In the genomic region with DNA sequence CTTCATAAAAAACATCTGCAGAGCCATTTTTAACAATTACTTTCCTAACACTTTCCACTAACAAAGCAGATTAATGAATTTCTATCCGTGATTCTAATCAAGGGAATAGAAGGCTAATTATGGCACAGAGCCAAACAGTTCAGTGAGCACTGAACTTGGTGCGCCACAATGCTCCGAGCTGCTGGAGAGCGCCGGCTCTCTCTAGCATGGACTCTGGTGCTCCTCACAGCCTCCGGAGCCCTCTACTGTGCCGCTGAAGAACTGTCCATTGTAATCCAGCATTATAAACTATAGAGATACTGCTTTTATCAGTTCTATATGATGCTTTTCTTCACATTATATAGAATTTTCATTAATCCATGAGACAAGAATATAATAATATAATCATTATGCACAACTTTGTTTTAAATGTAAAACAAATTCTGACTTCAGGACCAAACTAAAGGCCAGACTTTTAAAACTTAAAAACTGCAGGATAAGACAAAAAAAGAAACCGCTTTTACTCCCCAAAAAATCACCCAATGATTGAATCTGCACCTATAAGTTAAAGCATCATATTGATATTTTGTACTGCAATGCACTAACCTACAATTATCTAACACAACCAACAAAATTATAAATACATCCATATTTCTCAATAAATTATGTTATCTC, we compare ENCODE assay signal across 1 cellular context.
TF ChIP-seq lines count a peak whose summit lies in the region.

No MANE protein-coding gene starts in this region.

TF ChIP-seq in HepG2, 621 proteins besides CTCF, POLR2A, EP300 and RAD21 (continued from another document and continues in another):
- TF ChIP-seq, protein P1, sequence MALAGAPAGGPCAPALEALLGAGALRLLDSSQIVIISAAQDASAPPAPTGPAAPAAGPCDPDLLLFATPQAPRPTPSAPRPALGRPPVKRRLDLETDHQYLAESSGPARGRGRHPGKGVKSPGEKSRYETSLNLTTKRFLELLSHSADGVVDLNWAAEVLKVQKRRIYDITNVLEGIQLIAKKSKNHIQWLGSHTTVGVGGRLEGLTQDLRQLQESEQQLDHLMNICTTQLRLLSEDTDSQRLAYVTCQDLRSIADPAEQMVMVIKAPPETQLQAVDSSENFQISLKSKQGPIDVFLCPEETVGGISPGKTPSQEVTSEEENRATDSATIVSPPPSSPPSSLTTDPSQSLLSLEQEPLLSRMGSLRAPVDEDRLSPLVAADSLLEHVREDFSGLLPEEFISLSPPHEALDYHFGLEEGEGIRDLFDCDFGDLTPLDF (CRISPR knock-in tag; IDR thresholded peaks at IDR 0.05), result no peak
- TF ChIP-seq, protein P2, sequence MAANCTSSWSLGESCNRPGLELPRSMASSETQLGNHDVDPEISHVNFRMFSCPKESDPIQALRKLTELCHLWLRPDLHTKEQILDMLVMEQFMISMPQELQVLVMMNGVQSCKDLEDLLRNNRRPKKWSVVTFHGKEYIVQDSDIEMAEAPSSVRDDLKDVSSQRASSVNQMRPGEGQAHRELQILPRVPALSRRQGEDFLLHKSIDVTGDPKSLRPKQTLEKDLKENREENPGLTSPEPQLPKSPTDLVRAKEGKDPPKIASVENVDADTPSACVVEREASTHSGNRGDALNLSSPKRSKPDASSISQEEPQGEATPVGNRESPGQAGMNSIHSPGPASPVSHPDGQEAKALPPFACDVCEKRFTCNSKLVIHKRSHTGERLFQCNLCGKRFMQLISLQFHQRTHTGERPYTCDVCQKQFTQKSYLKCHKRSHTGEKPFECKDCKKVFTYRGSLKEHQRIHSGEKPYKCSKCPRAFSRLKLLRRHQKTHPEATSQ (CRISPR knock-in tag; IDR thresholded peaks at IDR 0.05; ENCODE audit: borderline replicate concordance), result peak; percentile 30; the same call in 1 of the 2 replicates
- TF ChIP-seq ZNF790 (CRISPR knock-in tag; IDR thresholded peaks at IDR 0.05; ENCODE audit: borderline replicate concordance), result no peak
- TF ChIP-seq SIX1 (CRISPR knock-in tag; IDR thresholded peaks at IDR 0.05; ENCODE audit: borderline replicate concordance), result no peak
- TF ChIP-seq SOX13 (IDR thresholded peaks at IDR 0.05), result no peak
- 0 out of 4 replicates have a peak, but pooled peaks of 1 of the 2 experiments have one; percentile 19 for TF ChIP-seq SOX13 (CRISPR knock-in tag; conservative IDR thresholded peaks at IDR 0.05 in 1 of 2, IDR thresholded peaks at IDR 0.05 in 1 of 2)
- TF ChIP-seq ZNF263 (CRISPR knock-in tag; IDR thresholded peaks at IDR 0.05), result peak; percentile 85
- 0 out of 2 replicates have a peak, but pooled peaks have one; percentile 27 for TF ChIP-seq FOSL2 (CRISPR knock-in tag; IDR thresholded peaks at IDR 0.05)
- TF ChIP-seq, protein P3, sequence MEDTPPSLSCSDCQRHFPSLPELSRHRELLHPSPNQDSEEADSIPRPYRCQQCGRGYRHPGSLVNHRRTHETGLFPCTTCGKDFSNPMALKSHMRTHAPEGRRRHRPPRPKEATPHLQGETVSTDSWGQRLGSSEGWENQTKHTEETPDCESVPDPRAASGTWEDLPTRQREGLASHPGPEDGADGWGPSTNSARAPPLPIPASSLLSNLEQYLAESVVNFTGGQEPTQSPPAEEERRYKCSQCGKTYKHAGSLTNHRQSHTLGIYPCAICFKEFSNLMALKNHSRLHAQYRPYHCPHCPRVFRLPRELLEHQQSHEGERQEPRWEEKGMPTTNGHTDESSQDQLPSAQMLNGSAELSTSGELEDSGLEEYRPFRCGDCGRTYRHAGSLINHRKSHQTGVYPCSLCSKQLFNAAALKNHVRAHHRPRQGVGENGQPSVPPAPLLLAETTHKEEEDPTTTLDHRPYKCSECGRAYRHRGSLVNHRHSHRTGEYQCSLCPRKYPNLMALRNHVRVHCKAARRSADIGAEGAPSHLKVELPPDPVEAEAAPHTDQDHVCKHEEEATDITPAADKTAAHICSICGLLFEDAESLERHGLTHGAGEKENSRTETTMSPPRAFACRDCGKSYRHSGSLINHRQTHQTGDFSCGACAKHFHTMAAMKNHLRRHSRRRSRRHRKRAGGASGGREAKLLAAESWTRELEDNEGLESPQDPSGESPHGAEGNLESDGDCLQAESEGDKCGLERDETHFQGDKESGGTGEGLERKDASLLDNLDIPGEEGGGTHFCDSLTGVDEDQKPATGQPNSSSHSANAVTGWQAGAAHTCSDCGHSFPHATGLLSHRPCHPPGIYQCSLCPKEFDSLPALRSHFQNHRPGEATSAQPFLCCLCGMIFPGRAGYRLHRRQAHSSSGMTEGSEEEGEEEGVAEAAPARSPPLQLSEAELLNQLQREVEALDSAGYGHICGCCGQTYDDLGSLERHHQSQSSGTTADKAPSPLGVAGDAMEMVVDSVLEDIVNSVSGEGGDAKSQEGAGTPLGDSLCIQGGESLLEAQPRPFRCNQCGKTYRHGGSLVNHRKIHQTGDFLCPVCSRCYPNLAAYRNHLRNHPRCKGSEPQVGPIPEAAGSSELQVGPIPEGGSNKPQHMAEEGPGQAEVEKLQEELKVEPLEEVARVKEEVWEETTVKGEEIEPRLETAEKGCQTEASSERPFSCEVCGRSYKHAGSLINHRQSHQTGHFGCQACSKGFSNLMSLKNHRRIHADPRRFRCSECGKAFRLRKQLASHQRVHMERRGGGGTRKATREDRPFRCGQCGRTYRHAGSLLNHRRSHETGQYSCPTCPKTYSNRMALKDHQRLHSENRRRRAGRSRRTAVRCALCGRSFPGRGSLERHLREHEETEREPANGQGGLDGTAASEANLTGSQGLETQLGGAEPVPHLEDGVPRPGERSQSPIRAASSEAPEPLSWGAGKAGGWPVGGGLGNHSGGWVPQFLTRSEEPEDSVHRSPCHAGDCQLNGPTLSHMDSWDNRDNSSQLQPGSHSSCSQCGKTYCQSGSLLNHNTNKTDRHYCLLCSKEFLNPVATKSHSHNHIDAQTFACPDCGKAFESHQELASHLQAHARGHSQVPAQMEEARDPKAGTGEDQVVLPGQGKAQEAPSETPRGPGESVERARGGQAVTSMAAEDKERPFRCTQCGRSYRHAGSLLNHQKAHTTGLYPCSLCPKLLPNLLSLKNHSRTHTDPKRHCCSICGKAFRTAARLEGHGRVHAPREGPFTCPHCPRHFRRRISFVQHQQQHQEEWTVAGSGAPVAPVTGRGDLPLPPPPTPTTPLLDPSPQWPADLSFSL (CRISPR knock-in tag; IDR thresholded peaks at IDR 0.05), result no peak
- TF ChIP-seq, protein P4, sequence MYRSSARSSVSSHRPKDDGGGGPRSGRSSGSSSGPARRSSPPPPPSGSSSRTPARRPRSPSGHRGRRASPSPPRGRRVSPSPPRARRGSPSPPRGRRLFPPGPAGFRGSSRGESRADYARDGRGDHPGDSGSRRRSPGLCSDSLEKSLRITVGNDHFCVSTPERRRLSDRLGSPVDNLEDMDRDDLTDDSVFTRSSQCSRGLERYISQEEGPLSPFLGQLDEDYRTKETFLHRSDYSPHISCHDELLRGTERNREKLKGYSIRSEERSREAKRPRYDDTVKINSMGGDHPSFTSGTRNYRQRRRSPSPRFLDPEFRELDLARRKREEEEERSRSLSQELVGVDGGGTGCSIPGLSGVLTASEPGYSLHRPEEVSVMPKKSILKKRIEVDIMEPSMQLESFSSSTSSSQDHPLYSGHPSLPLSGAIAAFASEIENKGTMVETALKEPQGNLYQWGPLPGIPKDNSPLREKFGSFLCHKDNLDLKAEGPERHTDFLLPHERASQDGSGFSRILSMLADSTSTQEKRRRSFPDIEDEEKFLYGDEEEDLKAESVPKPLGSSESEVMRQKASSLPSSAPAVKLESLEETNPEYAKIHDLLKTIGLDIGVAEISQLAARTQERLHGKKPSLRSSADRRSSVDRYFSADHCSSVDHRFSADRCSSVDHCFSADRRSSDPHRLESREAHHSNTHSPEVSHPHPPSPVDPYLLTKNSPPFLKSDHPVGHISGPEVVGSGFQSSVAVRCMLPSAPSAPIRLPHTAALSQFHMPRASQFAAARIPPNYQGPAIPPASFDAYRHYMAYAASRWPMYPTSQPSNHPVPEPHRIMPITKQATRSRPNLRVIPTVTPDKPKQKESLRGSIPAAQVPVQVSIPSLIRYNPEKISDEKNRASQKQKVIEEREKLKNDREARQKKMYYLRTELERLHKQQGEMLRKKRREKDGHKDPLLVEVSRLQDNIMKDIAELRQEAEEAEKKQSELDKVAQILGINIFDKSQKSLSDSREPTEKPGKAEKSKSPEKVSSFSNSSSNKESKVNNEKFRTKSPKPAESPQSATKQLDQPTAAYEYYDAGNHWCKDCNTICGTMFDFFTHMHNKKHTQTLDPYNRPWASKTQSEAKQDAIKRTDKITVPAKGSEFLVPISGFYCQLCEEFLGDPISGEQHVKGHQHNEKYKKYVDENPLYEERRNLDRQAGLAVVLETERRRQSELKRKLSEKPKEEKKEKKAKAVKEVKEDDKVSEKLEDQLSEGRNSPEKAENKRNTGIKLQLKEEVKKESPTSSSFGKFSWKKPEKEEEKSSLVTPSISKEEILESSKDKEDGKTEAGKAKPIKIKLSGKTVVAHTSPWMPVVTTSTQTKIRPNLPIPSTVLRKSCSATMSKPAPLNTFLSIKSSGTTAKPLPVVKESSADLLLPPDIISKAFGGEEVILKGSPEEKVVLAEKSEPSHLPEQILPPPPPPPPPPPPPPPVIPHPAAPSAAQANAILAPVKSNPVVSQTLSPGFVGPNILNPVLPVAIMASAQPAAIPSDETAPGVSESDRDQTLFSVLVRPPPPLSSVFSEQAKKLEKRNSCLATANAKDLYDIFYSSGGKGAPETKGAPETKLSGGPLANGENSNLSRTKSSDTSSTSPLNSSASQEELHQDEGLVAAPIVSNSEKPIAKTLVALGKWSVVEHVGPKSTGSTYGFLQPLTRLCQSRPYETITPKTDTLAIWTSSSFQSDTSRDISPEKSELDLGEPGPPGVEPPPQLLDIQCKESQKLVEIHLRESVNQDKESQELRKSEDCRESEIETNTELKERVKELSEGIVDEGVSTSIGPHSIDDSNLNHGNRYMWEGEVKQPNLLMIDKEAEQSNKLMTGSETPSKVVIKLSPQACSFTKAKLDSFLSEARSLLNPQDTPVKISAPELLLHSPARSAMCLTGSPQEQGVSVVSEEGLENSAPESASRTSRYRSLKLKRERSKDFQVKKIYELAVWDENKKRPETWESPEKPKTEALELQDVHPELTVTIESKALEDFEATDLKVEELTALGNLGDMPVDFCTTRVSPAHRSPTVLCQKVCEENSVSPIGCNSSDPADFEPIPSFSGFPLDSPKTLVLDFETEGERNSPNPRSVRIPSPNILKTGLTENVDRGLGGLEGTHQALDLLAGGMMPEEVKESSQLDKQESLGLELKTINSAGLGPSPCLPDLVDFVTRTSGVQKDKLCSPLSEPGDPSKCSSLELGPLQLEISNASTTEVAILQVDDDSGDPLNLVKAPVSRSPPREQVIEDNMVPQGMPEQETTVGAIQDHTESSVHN (CRISPR knock-in tag; IDR thresholded peaks at IDR 0.05), result no peak
- peak; percentile 40 for TF ChIP-seq TEAD3 (CRISPR knock-in tag; optimal IDR thresholded peaks at IDR 0.05; ENCODE audit: borderline replicate concordance)
- TF ChIP-seq ZNF670 (CRISPR knock-in tag; IDR thresholded peaks at IDR 0.05; ENCODE audit: borderline replicate concordance), result no peak
- no peak for TF ChIP-seq RORA (CRISPR knock-in tag; IDR thresholded peaks at IDR 0.05)
- TF ChIP-seq MAF1 (CRISPR knock-in tag; IDR thresholded peaks at IDR 0.05; ENCODE audit: borderline replicate concordance), result no peak
- TF ChIP-seq ZNF343 (CRISPR knock-in tag; IDR thresholded peaks at IDR 0.05), result no peak
- TF ChIP-seq YEATS4 (CRISPR knock-in tag; IDR thresholded peaks at IDR 0.05; ENCODE audit: borderline replicate concordance), result no peak
- TF ChIP-seq, protein P5, sequence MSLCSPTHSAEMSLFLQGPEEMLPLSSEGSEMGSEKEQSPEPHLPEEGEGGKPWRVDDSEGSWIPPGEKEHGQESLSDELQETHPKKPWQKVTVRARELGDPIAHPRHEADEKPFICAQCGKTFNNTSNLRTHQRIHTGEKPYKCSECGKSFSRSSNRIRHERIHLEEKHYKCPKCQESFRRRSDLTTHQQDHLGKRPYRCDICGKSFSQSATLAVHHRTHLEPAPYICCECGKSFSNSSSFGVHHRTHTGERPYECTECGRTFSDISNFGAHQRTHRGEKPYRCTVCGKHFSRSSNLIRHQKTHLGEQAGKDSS (CRISPR knock-in tag; IDR thresholded peaks at IDR 0.05; ENCODE audit: borderline replicate concordance, low read depth), result peak; percentile 92
- TF ChIP-seq, protein P6, sequence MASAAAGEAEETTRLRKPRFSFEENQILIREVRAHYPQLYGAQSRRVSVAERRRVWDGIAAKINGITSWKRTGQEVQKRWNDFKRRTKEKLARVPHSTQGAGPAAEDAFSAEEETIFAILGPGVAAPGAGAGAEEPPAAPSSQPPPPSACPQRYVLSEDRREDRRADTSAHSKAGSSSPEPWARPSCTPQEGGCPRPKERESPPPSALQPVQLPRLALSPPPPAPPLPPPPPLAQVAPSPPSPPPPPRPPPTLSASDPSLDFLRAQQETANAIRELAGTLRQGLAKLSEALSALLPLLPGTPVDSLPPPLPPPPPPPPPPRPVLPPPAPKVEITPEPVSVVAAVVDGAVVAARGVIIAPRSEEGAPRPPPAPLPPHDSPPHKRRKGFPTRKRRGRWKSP (CRISPR knock-in tag; IDR thresholded peaks at IDR 0.05), result no peak
- TF ChIP-seq, protein P7, sequence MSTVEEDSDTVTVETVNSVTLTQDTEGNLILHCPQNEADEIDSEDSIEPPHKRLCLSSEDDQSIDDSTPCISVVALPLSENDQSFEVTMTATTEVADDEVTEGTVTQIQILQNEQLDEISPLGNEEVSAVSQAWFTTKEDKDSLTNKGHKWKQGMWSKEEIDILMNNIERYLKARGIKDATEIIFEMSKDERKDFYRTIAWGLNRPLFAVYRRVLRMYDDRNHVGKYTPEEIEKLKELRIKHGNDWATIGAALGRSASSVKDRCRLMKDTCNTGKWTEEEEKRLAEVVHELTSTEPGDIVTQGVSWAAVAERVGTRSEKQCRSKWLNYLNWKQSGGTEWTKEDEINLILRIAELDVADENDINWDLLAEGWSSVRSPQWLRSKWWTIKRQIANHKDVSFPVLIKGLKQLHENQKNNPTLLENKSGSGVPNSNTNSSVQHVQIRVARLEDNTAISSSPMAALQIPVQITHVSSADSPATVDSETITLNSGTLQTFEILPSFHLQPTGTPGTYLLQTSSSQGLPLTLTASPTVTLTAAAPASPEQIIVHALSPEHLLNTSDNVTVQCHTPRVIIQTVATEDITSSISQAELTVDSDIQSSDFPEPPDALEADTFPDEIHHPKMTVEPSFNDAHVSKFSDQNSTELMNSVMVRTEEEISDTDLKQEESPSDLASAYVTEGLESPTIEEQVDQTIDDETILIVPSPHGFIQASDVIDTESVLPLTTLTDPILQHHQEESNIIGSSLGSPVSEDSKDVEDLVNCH (CRISPR knock-in tag; IDR thresholded peaks at IDR 0.05), result no peak
- no peak for TF ChIP-seq HNRNPL (IDR thresholded peaks at IDR 0.05; ENCODE audit: low read depth, low read length)
- no peak for TF ChIP-seq KDM4B (CRISPR knock-in tag; IDR thresholded peaks at IDR 0.05)
- TF ChIP-seq, protein P8, sequence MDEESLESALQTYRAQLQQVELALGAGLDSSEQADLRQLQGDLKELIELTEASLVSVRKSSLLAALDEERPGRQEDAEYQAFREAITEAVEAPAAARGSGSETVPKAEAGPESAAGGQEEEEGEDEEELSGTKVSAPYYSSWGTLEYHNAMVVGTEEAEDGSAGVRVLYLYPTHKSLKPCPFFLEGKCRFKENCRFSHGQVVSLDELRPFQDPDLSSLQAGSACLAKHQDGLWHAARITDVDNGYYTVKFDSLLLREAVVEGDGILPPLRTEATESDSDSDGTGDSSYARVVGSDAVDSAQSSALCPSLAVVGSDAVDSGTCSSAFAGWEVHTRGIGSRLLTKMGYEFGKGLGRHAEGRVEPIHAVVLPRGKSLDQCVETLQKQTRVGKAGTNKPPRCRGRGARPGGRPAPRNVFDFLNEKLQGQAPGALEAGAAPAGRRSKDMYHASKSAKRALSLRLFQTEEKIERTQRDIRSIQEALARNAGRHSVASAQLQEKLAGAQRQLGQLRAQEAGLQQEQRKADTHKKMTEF (CRISPR knock-in tag; IDR thresholded peaks at IDR 0.05), result peak; percentile 52; the same call in 1 of the 2 replicates
- no peak for TF ChIP-seq ZSCAN25 (CRISPR knock-in tag; IDR thresholded peaks at IDR 0.05)
- TF ChIP-seq ZNF780A (CRISPR knock-in tag; IDR thresholded peaks at IDR 0.05), result no peak
